34 cellular contexts compared by ENCODE assay signal in genomic region chr2:10508038-10508437, GRCh38.
"Had no signal": no experiment of that assay in that cellular context is flagged by ENCODE, and none has a peak within 500 bp of the region (broad histone marks: within the 10 kb centered on the region; RNA-seq: fewer than 3 reads in every experiment).

No MANE protein-coding gene starts in this region.

- DNase-seq: Kasumi-1, MG63, MM.1S, NCI-H1048, NCI-H1092, NCI-H1092 treated with DMSO at 0.1 percent for 48 hours, NCI-H1105, NCI-H1105 treated with DMSO at 0.1 percent for 48 hours, NCI-H1417, NCI-H1417 treated with DMSO at 0.1 percent for 48 hours, NCI-H1436, NCI-H1436 treated with DMSO at 0.1 percent for 48 hours, NCI-H146, NCI-H1694, NCI-H1694 treated with DMSO at 0.1 percent for 48 hours, NCI-H187, NCI-H187 treated with DMSO at 0.1 percent for 48 hours, NCI-H1930, NCI-H2029, NCI-H2029 treated with DMSO at 0.1 percent for 48 hours, NCI-H2081, NCI-H2081 treated with DMSO at 0.1 percent for 48 hours, NCI-H2107, NCI-H2171, NCI-H2171 treated with DMSO at 0.1 percent for 48 hours, NCI-H2227 treated with DMSO at 0.1 percent for 48 hours, NCI-H226, NCI-H345, NCI-H446, NCI-H446 treated with DMSO at 0.1 percent for 48 hours, NCI-H510A, NCI-H510A treated with DMSO at 0.1 percent for 48 hours, NCI-H524, NCI-H524 treated with DMSO at 0.1 percent for 48 hours had no signal
